8 cellular contexts compared by ENCODE assay signal in the genomic region with DNA sequence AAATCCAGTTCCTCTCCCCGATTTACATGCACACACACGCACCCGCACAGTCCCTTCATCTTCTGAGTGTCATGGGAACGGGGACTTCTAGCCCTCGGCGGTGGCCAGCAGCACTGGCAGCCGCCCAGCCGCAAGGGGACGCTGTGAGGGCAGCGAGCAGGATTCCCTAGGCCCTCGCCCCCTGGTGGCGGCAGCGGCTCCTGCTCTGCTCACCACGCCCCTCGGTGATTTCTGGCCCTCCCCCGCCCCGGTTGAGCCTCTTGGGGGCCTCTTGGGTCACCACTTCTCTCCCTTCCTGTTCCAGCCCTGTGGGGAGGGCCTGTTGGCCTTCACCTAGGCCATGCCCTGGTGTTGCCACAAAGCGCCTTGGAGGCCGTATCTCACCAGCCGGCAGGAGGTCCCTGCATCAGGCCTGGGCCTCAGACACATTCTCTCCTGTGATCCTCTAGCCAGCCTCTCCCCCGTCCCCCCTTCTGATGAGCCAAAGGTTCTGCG.
DNase-seq lines count a peak whose midpoint lies in the region; ATAC-seq and TF ChIP-seq lines count a peak whose summit lies in the region.

No MANE protein-coding gene starts in this region.

- ATAC-seq in gastroesophageal sphincter, result peak; percentile 51

- no peaks in the 10 kb centered on the region for H3K9me3 Mint-ChIP-seq in type B pancreatic cell

- H3K27me3 Mint-ChIP-seq in type B pancreatic cell, result peaks cover 4% of the 10 kb centered on the region

- H3K27me3 ChIP-seq in Peyer's patch (no peaks in the 10 kb centered on the region), gastroesophageal sphincter (no peaks in the 10 kb centered on the region), parathyroid adenoma (ENCODE audit: control insufficient read depth, insufficient read depth, low read length) (no peaks in the 10 kb centered on the region)

- no peak overlapping the region for H3K4me3 Mint-ChIP-seq in type B pancreatic cell

- no peak for TF ChIP-seq EP300 in gastroesophageal sphincter (IDR thresholded peaks at IDR 0.05)

- H3K9ac ChIP-seq in parathyroid adenoma, result no peak overlapping the region

- 51% methylated on average over 2 of the region's 22 CpGs; no CpG with 5 or more reads in 1 of the 2 donors for WGBS in gastroesophageal sphincter (ENCODE audit: low coverage in 1 of 2), 2 donors

- peak; percentile 86 for DNase-seq in DMS 273 (lab: John Stamatoyannopoulos, UW; ENCODE audit: unreplicated experiment)
- no peak for DNase-seq in DMS 273 treated with DMSO at 0.1 percent for 48 hours (lab: John Stamatoyannopoulos, UW)
- peak; percentile 75 for DNase-seq in HuH-7 (ENCODE audit: low spot score)
- DNase-seq in Peyer's patch, result peak; percentile 75 to 86 (median 77)
- DNase-seq in activated T-helper 1 cell treated with anti-CD3 and anti-CD28 coated beads, Interleukin-2, amount 50 U/mL, for 16 hours (ENCODE audit: low read depth in 1 of 2, low spot score in 1 of 2), result peak; percentile 43 to 64
- no peak for DNase-seq in type B pancreatic cell (ENCODE audit: extremely low spot score, unreplicated experiment)

- H3K4me1 ChIP-seq in Peyer's patch (no peaks in the 10 kb centered on the region), gastroesophageal sphincter (peaks cover 0 to 46% (median 12%) of the 10 kb centered on the region in 3 donors), parathyroid adenoma (no peaks in the 10 kb centered on the region)

- H3K27ac Mint-ChIP-seq in type B pancreatic cell, result no peak overlapping the region

- H3K36me3 ChIP-seq in Peyer's patch (no peaks in the 10 kb centered on the region), gastroesophageal sphincter (no peaks in the 10 kb centered on the region), parathyroid adenoma (ENCODE audit: control insufficient read depth, insufficient read depth, low read length) (no peaks in the 10 kb centered on the region)

- no peak overlapping the region for H3K4me3 ChIP-seq in Peyer's patch
- no peak overlapping the region for H3K4me3 ChIP-seq in gastroesophageal sphincter
- H3K4me3 ChIP-seq in parathyroid adenoma (ENCODE audit: low read depth, low read length), result no peak overlapping the region

- peaks cover 9% of the 10 kb centered on the region for H3K4me1 Mint-ChIP-seq in type B pancreatic cell (ENCODE audit: unreplicated experiment)

- TF ChIP-seq CTCF in Peyer's patch (IDR thresholded peaks at IDR 0.05) (peak; percentile 82 to 91 (median 84)), gastroesophageal sphincter (IDR thresholded peaks at IDR 0.05) (peak in 3 of 4 experiments; percentile 52 to 79 (median 71)), parathyroid adenoma (IDR thresholded peaks at IDR 0.05) (peak; percentile 82), type B pancreatic cell (conservative IDR thresholded peaks at IDR 0.05) (peak; percentile 87)

- H3K79me2 ChIP-seq in parathyroid adenoma, result no peaks in the 10 kb centered on the region

- no peak overlapping the region for H2AFZ ChIP-seq in parathyroid adenoma

- H3K4me2 ChIP-seq in parathyroid adenoma (ENCODE audit: low read length), result no peak overlapping the region

- H3K36me3 Mint-ChIP-seq in type B pancreatic cell, result no peaks in the 10 kb centered on the region

- H3K9me3 ChIP-seq in Peyer's patch, result peaks cover 0 to 3% (median 0%) of the 10 kb centered on the region in 4 donors
- no peaks in the 10 kb centered on the region for H3K9me3 ChIP-seq in gastroesophageal sphincter
- H3K9me3 ChIP-seq in parathyroid adenoma (ENCODE audit: control insufficient read depth, low read length), result no peaks in the 10 kb centered on the region

- H3K27ac ChIP-seq in Peyer's patch, result no peak overlapping the region
- H3K27ac ChIP-seq in gastroesophageal sphincter, result no peak overlapping the region
- no peak overlapping the region for H3K27ac ChIP-seq in parathyroid adenoma

- TF ChIP-seq POLR2A in Peyer's patch (IDR thresholded peaks at IDR 0.05) (no peak), gastroesophageal sphincter (IDR thresholded peaks at IDR 0.05) (no peak)

Comparison
In these comparisons a context has a peak if more than half of its experiments do, and no peak if none do; other contexts are left out.
1. DNase-seq: peak in DMS 273 (single experiment), HuH-7 (single experiment), Peyer's patch (3 of 3) and activated T-helper 1 cell treated with anti-CD3 and anti-CD28 coated beads, Interleukin-2, amount 50 U/mL, for 16 hours (2 of 2); none in DMS 273 treated with DMSO at 0.1 percent for 48 hours (single experiment) and type B pancreatic cell (single experiment).
2. Peak in every context shown above with its lines, with median percentiles within 50 percentile points of each other: CTCF ChIP-seq.